9 cellular contexts compared by ENCODE assay signal in genomic region chr9:121369595-121370265, GRCh38. TPM values are rescaled to one million over a fixed set of nuclear protein-coding genes. Genes with fewer than 3 reads are reported as not detected.
DNase-seq lines count a peak whose midpoint lies in the region; ATAC-seq, FAIRE-seq and TF ChIP-seq lines count a peak whose summit lies in the region.
"Had no signal": no experiment of that assay in that cellular context is flagged by ENCODE, and none has a peak within 500 bp of the region (broad histone marks: within the 10 kb centered on the region; RNA-seq: fewer than 3 reads in every experiment).

Gene STOM (minus strand): TSS chr9:121370250. CDS start chr9:121370187, 63 bp downstream.

- intact Hi-C loops in CD8-positive, alpha-beta T cell (cut with DNase I, micrococcal nuclease): loop anchor here (1.0 to 5.0 kb wide), 10 partner anchors 16 to 789 kb away; partner anchors contain the start of genes RAB14 (in 2 of the 2), CDK5RAP2 (in 1 of the 2), FBXW2 (in 1 of the 2) and MEGF9 (in 1 of the 2)
- intact Hi-C loops in MCF 10A (cut with micrococcal nuclease): no loop called here

- no peaks in the 10 kb centered on the region for H3F3A ChIP-seq in SU-DHL-6 (ENCODE audit: insufficient read depth)

- H3K27ac ChIP-seq in CD8-positive, alpha-beta T cell (ENCODE audit: low read depth, low read length): peak within 1 kb of the TSS; percentile 67
- no peak within 1 kb of the TSS for H3K27ac ChIP-seq in SU-DHL-6 (ENCODE audit: low read depth, low read length)
- H3K27ac ChIP-seq in keratinocyte (ENCODE audit: control insufficient read depth, insufficient read depth, low read length): peak within 1 kb of the TSS; percentile 81

- CTCF ChIA-PET in CD8-positive, alpha-beta T cell (lab: Charles Lee): interaction anchor here (1.0 to 2.0 kb wide), 3 partner anchors 16 to 50 kb away, joined by 4 to 14 read pairs (median 5); no protein-coding TSS in a partner anchor
- CTCF ChIA-PET in MCF 10A (lab: Yijun Ruan, JAX): interaction anchor here (0.6 to 1.8 kb wide), 2 partner anchors 50 to 67 kb away, joined by 3 to 10 read pairs; no protein-coding TSS in a partner anchor

- H3K27me3 Mint-ChIP-seq in CD8-positive, alpha-beta T cell (ENCODE audit: low read depth): no peaks in the 10 kb centered on the region
- no peaks in the 10 kb centered on the region for H3K27me3 Mint-ChIP-seq in MCF 10A (ENCODE audit: insufficient read depth, unreplicated experiment)

- H3K9me1 ChIP-seq in keratinocyte (ENCODE audit: control insufficient read depth, extremely low read depth, insufficient read depth, low read length): no peaks in the 10 kb centered on the region

- dilution Hi-C loops in keratinocyte (cut with MboI; ENCODE audit: extremely low pct_ligation_motif_present, low sequenced_read_pairs): no loop called here

- no peaks in the 10 kb centered on the region for H3K9me2 ChIP-seq in SU-DHL-6 (replicated peaks; ENCODE audit: insufficient read depth, low read length)

- H3K36me3 Mint-ChIP-seq in CD8-positive, alpha-beta T cell: peaks cover 12% of the 10 kb centered on the region
- peaks cover 41% of the 10 kb centered on the region for H3K36me3 Mint-ChIP-seq in MCF 10A (ENCODE audit: insufficient read depth, unreplicated experiment)

- H3K4me1 ChIP-seq in CD8-positive, alpha-beta T cell (ENCODE audit: insufficient read depth, low read length): peaks cover 11% of the 10 kb centered on the region
- peaks cover 52% of the 10 kb centered on the region for H3K4me1 ChIP-seq in keratinocyte (ENCODE audit: control insufficient read depth, extremely low read depth, insufficient read depth, low read length)

- H3K9me3 Mint-ChIP-seq in CD8-positive, alpha-beta T cell: no peaks in the 10 kb centered on the region
- H3K9me3 Mint-ChIP-seq in MCF 10A (ENCODE audit: unreplicated experiment): peaks cover 8% of the 10 kb centered on the region

- BruUV-seq in MCF 10A (replicated peaks; lab: Mats Ljungman, UMichigan): TSS peak; percentile 37

- no peak for TF ChIP-seq CTCF in CD8-positive, alpha-beta T cell (IDR thresholded peaks at IDR 0.05)
- TF ChIP-seq CTCF in SU-DHL-6 (IDR thresholded peaks at IDR 0.05; ENCODE audit: insufficient read depth, low read length, poor library complexity, severe bottlenecking) (no peak), MCF 10A (IDR thresholded peaks at IDR 0.05; ENCODE audit: unreplicated experiment) (no peak), keratinocyte (optimal IDR thresholded peaks at IDR 0.05 in 1 of 3, IDR thresholded peaks at IDR 0.05 in 1 of 3, conservative IDR thresholded peaks at IDR 0.05 in 1 of 3; ENCODE audit: extremely low read depth in 1 of 3, insufficient read depth in 2 of 3, low read length in 3 of 3) (no peak)

- H4K20me1 ChIP-seq in SU-DHL-6 (ENCODE audit: low read depth, low read length) (no peaks in the 10 kb centered on the region), keratinocyte (ENCODE audit: control insufficient read depth, extremely low read depth, insufficient read depth, low read length) (no peaks in the 10 kb centered on the region)

- POLR2A ChIA-PET in CD8-positive, alpha-beta T cell (lab: Charles Lee): interaction anchor here (0.6 to 2.8 kb wide), 3 partner anchors 12 to 19 kb away, joined by 4 to 9 read pairs (median 8); no protein-coding TSS in a partner anchor
- POLR2A ChIA-PET in MCF 10A (lab: Yijun Ruan, JAX): interaction anchor here (0.7 to 2.2 kb wide), 14 partner anchors 11 to 170 kb away, joined by 3 to 8 read pairs (median 5); partner anchors contain the start of gene RAB14

- H3K9ac ChIP-seq in SU-DHL-6 (ENCODE audit: low read length): peak within 1 kb of the TSS; percentile 53
- H3K9ac ChIP-seq in keratinocyte (ENCODE audit: control insufficient read depth, extremely low read depth, insufficient read depth, low read length): peak within 1 kb of the TSS; percentile 86

- H3K36me3 ChIP-seq in CD8-positive, alpha-beta T cell (ENCODE audit: insufficient read depth, low read length): no peaks in the 10 kb centered on the region
- H3K36me3 ChIP-seq in SU-DHL-6 (ENCODE audit: low read length) (no peaks in the 10 kb centered on the region), keratinocyte (ENCODE audit: control insufficient read depth in 2 of 2, extremely low read depth in 1 of 2, insufficient read depth in 2 of 2, low read length in 2 of 2) (no peaks in the 10 kb centered on the region)

- ATAC-seq in CD8-positive, alpha-beta T cell: peak; percentile 53
- peak; percentile 60 for ATAC-seq in GM19324 (IDR thresholded peaks at IDR 0.05; ENCODE audit: low FRiP score, unreplicated experiment)
- peak; percentile 65 for ATAC-seq in HG03432 (IDR thresholded peaks at IDR 0.05; ENCODE audit: unreplicated experiment)

- H3K4me3 Mint-ChIP-seq in CD8-positive, alpha-beta T cell: peak within 1 kb of the TSS; percentile 92
- peak within 1 kb of the TSS; percentile 86 for H3K4me3 Mint-ChIP-seq in MCF 10A (ENCODE audit: unreplicated experiment)

- H3K4me2 ChIP-seq in SU-DHL-6 (ENCODE audit: low read depth, low read length, poor library complexity, severe bottlenecking) (peak within 1 kb of the TSS; percentile 61), keratinocyte (ENCODE audit: control insufficient read depth, extremely low read depth, insufficient read depth, low read depth, low read length) (peak within 1 kb of the TSS; percentile 85)

- peak within 1 kb of the TSS; percentile 86 for H3K4me3 ChIP-seq in CD8-positive, alpha-beta T cell (ENCODE audit: low read depth, low read length)
- H3K4me3 ChIP-seq in SU-DHL-6 (ENCODE audit: insufficient read depth, low read length, poor library complexity, severe bottlenecking) (peak within 1 kb of the TSS; percentile 68), keratinocyte (ENCODE audit: control insufficient read depth in 2 of 3, extremely low read depth in 1 of 3, insufficient read depth in 2 of 3, low read depth in 1 of 3, low read length in 3 of 3) (peak within 1 kb of the TSS; percentile 59 to 67 (median 60))

- no peaks in the 10 kb centered on the region for H3K9me3 ChIP-seq in CD8-positive, alpha-beta T cell (ENCODE audit: low read length)
- H3K9me3 ChIP-seq in SU-DHL-6 (ENCODE audit: insufficient read depth, low read length) (no peaks in the 10 kb centered on the region), keratinocyte (ENCODE audit: control insufficient read depth, low read depth, low read length) (no peaks in the 10 kb centered on the region)

- peaks cover 66% of the 10 kb centered on the region for H3K4me1 Mint-ChIP-seq in CD8-positive, alpha-beta T cell (ENCODE audit: low read depth)
- peaks cover 48% of the 10 kb centered on the region for H3K4me1 Mint-ChIP-seq in MCF 10A (ENCODE audit: insufficient read depth, unreplicated experiment)

- FAIRE-seq in keratinocyte (lab: Jason Lieb, UNC): no peak
- FAIRE-seq: endometrium had no signal

- DNase-seq in CD8-positive, alpha-beta T cell: peak in 6 of 7 experiments; percentile 35 to 79 (median 60)
- DNase-seq in MCF 10A (ENCODE audit: unreplicated experiment) (peak; percentile 91), keratinocyte (ENCODE audit: low read depth, low spot score) (peak; percentile 71), GM19240 (ENCODE audit: insufficient read length, low spot score) (no peak)
- DNase-seq in stimulated activated CD4-positive, alpha-beta T cell treated with anti-CD3 and anti-CD28 coated beads, Interleukin-4, amount 100 ng/mL, for 24 hours: peak; percentile 62

- peak within 1 kb of the TSS; percentile 89 for H2AFZ ChIP-seq in SU-DHL-6 (ENCODE audit: low read depth, low read length, severe bottlenecking)
- H2AFZ ChIP-seq in keratinocyte (ENCODE audit: control insufficient read depth, low read length): peak within 1 kb of the TSS; percentile 74

- no peaks in the 10 kb centered on the region for H3K79me2 ChIP-seq in SU-DHL-6 (ENCODE audit: insufficient read depth, low read length)
- H3K79me2 ChIP-seq in keratinocyte (ENCODE audit: control insufficient read depth, insufficient read depth, low read length): peaks cover 44% of the 10 kb centered on the region

- no peaks in the 10 kb centered on the region for H3K27me3 ChIP-seq in CD8-positive, alpha-beta T cell (ENCODE audit: insufficient read depth, low read length)
- H3K27me3 ChIP-seq in SU-DHL-6 (ENCODE audit: low read length): no peaks in the 10 kb centered on the region
- H3K27me3 ChIP-seq in keratinocyte (ENCODE audit: control insufficient read depth, extremely low read depth, insufficient read depth, low read length): no peaks in the 10 kb centered on the region

- peak within 1 kb of the TSS; percentile 90 for H3K27ac Mint-ChIP-seq in CD8-positive, alpha-beta T cell
- H3K27ac Mint-ChIP-seq in MCF 10A (ENCODE audit: low read depth, unreplicated experiment): peak within 1 kb of the TSS; percentile 92

RNA-seq across cellular contexts. Expression of gene STOM, which starts in this region (rescaled TPM):
- 10 to 100 TPM; 47.4 to 48.2 TPM for total RNA-seq in CD8-positive, alpha-beta T cell
- 200 and 231 TPM in 2 replicates for total RNA-seq in MCF 10A (2022)
- 100.0 to 121 TPM (median 101 TPM) in 3 replicates for polyA plus RNA-seq in keratinocyte
- 20.5 TPM for polyA plus RNA-seq in keratinocyte (2011; ENCODE audit: low read depth)
- polyA plus RNA-seq in keratinocyte (2011; cell fraction: cytosol; rRNA removed): 43.3 and 64.2 TPM in 2 replicates
- 80.3 and 89.8 TPM in 2 replicates for polyA plus RNA-seq in keratinocyte (2011; cell fraction: nucleus; rRNA removed)
- polyA plus RNA-seq in keratinocyte (2012; ENCODE audit: low replicate concordance): 60.8 and 77.7 TPM in 2 replicates
- 31.5 to 57.7 TPM (median 44.8 TPM) in 3 replicates for polyA minus RNA-seq in keratinocyte
- 58.7 TPM for polyA minus RNA-seq in keratinocyte (2011; cell fraction: cytosol; rRNA and poly(A)+ RNA removed)
- polyA minus RNA-seq in keratinocyte (2011; cell fraction: nucleus; rRNA and poly(A)+ RNA removed): 66.6 and 104 TPM in 2 replicates
